In the genomic region with DNA sequence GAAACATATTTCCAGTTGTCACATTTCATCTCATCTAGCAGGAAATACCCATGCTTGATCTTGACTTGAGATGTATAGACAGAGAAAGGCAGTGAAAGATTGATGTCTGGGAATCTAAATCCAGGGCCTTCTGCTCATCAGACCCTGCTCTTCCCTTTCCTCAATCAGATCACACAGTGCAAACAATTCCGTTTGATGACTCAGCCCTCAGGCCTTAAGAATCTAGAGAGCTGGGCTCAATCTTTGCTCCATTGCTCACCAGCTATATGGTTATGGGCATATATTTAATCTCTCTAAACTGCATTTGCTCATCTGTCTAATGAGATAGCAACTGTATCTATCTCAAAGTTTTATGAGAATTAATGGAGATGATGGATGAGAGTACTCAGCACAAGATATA, we compare ENCODE assay signal across 20 cellular contexts.
DNase-seq lines count a peak whose midpoint lies in the region; TF ChIP-seq lines count a peak whose summit lies in the region.
"Had no signal": no experiment of that assay in that cellular context is flagged by ENCODE, and none has a peak within 500 bp of the region (broad histone marks: within the 10 kb centered on the region; RNA-seq: fewer than 3 reads in every experiment).

No MANE protein-coding gene starts in this region.

- no peaks in the 10 kb centered on the region for H3K27me3 Mint-ChIP-seq in type B pancreatic cell

- in situ Hi-C loops in HAP-1 (cut with MboI; ENCODE audit: low sequenced_read_pairs), result no loop called here

- H3K4me1 ChIP-seq in HAP-1, result no peaks in the 10 kb centered on the region

- H3K27ac Mint-ChIP-seq in type B pancreatic cell, result no peak overlapping the region
- H3K27ac Mint-ChIP-seq: activated CD8-positive, alpha-beta T cell treated with anti-CD3 and anti-CD28 coated beads, Interleukin-2, amount 10 ng/mL, durations not matched to agents 7 days and 5 days had no signal

- TF ChIP-seq CTCF in epithelial cell of proximal tubule (conservative IDR thresholded peaks at IDR 0.05; ENCODE audit: low read depth, low read length), result no peak
- no peak for TF ChIP-seq CTCF in type B pancreatic cell (conservative IDR thresholded peaks at IDR 0.05)

- H3K9me3 Mint-ChIP-seq in type B pancreatic cell, result no peaks in the 10 kb centered on the region

- no peaks in the 10 kb centered on the region for H3K36me3 ChIP-seq in HAP-1 (replicated peaks)
- H3K36me3 ChIP-seq: esophagus squamous epithelium, stomach had no signal

- no peaks in the 10 kb centered on the region for H3K9me3 ChIP-seq in HAP-1
- H3K9me3 ChIP-seq: esophagus squamous epithelium had no signal

- peak; percentile 13 for DNase-seq in EH (ENCODE audit: low read depth)
- DNase-seq in RKO (ENCODE audit: low spot score), result peak; percentile 35
- peak; percentile 22 for DNase-seq in epithelial cell of proximal tubule (ENCODE audit: low read depth)
- DNase-seq in skeletal muscle cell (ENCODE audit: low read depth), result peak; percentile 12
- no peak for DNase-seq in HAP-1 (ENCODE audit: low spot score in 2 of 2)
- no peak for DNase-seq in type B pancreatic cell (ENCODE audit: extremely low spot score, unreplicated experiment)
- DNase-seq in NOMO-1 treated with dmso at 0.1 percent for 144 hours (lab: John Stamatoyannopoulos, UW; ENCODE audit: unreplicated experiment), result no peak
- DNase-seq: activated CD8-positive, alpha-beta T cell treated with anti-CD3 and anti-CD28 coated beads, Interleukin-2, amount 10 ng/mL, durations not matched to agents 7 days and 5 days; activated effector memory CD4-positive, alpha-beta T cell treated with Interleukin-2 at 50 U/mL for 16 hours; aorta; C1 segment of cervical spinal cord; dermis blood vessel endothelial cell; DMS79; esophagus squamous epithelium; MM.1S; NCI-H1930; NCI-H510A treated with DMSO at 0.1 percent for 48 hours; stimulated activated CD4-positive, alpha-beta T cell treated with anti-CD3 and anti-CD28 coated beads, Interleukin-15, amount 100 ng/mL, for 24 hours; stomach had no signal

- H3K4me3 ChIP-seq in epithelial cell of proximal tubule (ENCODE audit: low read depth, low read length), result no peak overlapping the region
- no peak overlapping the region for H3K4me3 ChIP-seq in skeletal muscle cell (ENCODE audit: low read depth, low read length)
- H3K4me3 ChIP-seq in HAP-1, result no peak overlapping the region
- H3K4me3 ChIP-seq: esophagus squamous epithelium, SK-N-MC, stomach had no signal

- no peaks in the 10 kb centered on the region for H3K4me1 Mint-ChIP-seq in type B pancreatic cell (ENCODE audit: unreplicated experiment)

- no peak overlapping the region for H3K4me3 Mint-ChIP-seq in type B pancreatic cell
- H3K4me3 Mint-ChIP-seq: activated CD8-positive, alpha-beta T cell treated with anti-CD3 and anti-CD28 coated beads, Interleukin-2, amount 10 ng/mL, durations not matched to agents 7 days and 5 days had no signal

- H3K36me3 Mint-ChIP-seq in type B pancreatic cell, result no peaks in the 10 kb centered on the region

- no peaks in the 10 kb centered on the region for H3K27me3 ChIP-seq in HAP-1 (ENCODE audit: low read depth)
- H3K27me3 ChIP-seq: esophagus squamous epithelium, stomach had no signal

Comparison
In these comparisons a context has a peak if more than half of its experiments do, and no peak if none do; other contexts are left out.
1. DNase-seq: peak in EH (single experiment), RKO (single experiment), epithelial cell of proximal tubule (single experiment) and skeletal muscle cell (single experiment); none in HAP-1 (0 of 2), type B pancreatic cell (single experiment) and NOMO-1 treated with dmso at 0.1 percent for 144 hours (single experiment).